8 cellular contexts compared by ENCODE assay signal in the genomic region with DNA sequence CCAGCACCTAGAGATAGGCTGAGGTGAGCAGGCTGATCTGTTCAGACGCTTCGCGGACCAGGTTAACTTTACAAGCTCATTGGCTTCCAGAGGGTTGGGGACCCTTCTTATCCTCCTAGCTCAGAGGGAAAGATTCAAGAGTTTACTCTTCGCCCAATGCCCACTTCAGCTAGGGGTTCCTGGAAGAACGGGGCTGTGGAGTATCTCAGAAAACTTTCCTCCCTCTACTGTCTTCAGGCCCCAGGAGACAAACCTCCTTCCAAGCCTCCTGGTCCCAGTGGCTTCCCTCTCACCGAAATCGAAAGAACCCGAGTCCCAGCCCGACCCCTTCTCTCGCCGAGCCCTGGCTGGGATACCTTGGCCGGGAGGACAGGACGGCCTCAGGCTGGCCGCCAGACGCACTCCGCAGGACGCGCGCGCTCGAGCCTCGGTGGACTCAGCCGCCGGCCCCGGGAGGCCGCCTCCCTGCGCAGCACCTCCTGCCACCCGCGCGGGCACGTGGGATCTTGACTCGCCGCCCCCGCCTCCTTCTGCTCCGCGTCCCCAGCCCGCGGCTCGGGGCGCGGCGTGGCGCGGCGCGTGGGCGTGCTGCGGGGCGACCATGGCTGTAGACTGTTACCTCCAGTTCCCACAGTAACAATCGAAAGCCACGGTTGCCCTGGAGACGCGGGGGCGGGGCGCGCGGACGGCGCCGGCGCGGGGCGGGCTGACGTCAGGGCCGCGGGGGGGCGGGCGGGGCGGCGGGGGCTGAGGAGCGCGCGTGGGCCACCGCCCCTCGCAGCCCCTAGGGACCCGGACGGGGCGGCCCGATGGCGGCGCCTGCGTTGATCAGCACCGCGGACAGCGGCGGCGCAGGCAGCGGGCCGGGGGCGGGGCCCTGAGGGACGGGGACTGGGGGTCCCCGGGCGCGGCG. TPM values are rescaled to one million over a fixed set of nuclear protein-coding genes. Genes with fewer than 3 reads are reported as not detected.
A peak's percentile ranks its signal among the peaks of the same experiment; 100 is the strongest.
DNase-seq lines count a peak whose midpoint lies in the region; FAIRE-seq and TF ChIP-seq lines count a peak whose summit lies in the region.

No MANE protein-coding gene starts in this region.

- dilution Hi-C loops in keratinocyte (cut with MboI; ENCODE audit: extremely low pct_ligation_motif_present, low sequenced_read_pairs) = no loop called here

- no peak overlapping the region for H3K4ac ChIP-seq in H9 (ENCODE audit: low read depth, low read length)

- FAIRE-seq in keratinocyte (lab: Jason Lieb, UNC) = no peak

- H4K5ac ChIP-seq in H9 (ENCODE audit: insufficient read length, low read depth, low read length) = no peak overlapping the region

- H2BK20ac ChIP-seq in H9 (ENCODE audit: low read depth, low read length, poor library complexity, severe bottlenecking) = no peak overlapping the region

- no peak overlapping the region for H2BK5ac ChIP-seq in H9 (ENCODE audit: insufficient read length, low read length)

- H3K79me2 ChIP-seq in H9 (ENCODE audit: insufficient read depth, low read length) (no peaks in the 10 kb centered on the region), keratinocyte (ENCODE audit: control insufficient read depth, insufficient read depth, low read length) (peaks cover under 1% of the 10 kb centered on the region)

- H3K9me3 Mint-ChIP-seq in H9 = no peaks in the 10 kb centered on the region

- TF ChIP-seq CTCF in H9 (conservative IDR thresholded peaks at IDR 0.05) = no peak
- no peak for TF ChIP-seq CTCF in keratinocyte (optimal IDR thresholded peaks at IDR 0.05 in 1 of 3, IDR thresholded peaks at IDR 0.05 in 1 of 3, conservative IDR thresholded peaks at IDR 0.05 in 1 of 3; ENCODE audit: extremely low read depth in 1 of 3, insufficient read depth in 2 of 3, low read length in 3 of 3)

- H3K27ac Mint-ChIP-seq in H9 = no peak overlapping the region

- H2BK12ac ChIP-seq in H9 (ENCODE audit: insufficient read length, low read depth, low read length) = no peak overlapping the region

- H3T11ph ChIP-seq in H9 (ENCODE audit: low read length) = no peak overlapping the region

- peaks cover 43% of the 10 kb centered on the region for H3K27me3 ChIP-seq in H9 (ENCODE audit: insufficient read depth, low read length)
- H3K27me3 ChIP-seq in keratinocyte (ENCODE audit: control insufficient read depth, extremely low read depth, insufficient read depth, low read length) = peaks cover 9% of the 10 kb centered on the region

- peaks cover 0 to 3% (median 2%) of the 10 kb centered on the region in 3 experiments; a peak in 6 of 7 replicates for H3K36me3 Mint-ChIP-seq in H9 (ENCODE audit: insufficient read depth in 1 of 3, low read depth in 3 of 3)

- peak overlapping the region; percentile 57 to 81 (median 76) for H3K4me3 ChIP-seq in keratinocyte (ENCODE audit: control insufficient read depth in 2 of 3, extremely low read depth in 1 of 3, insufficient read depth in 2 of 3, low read depth in 1 of 3, low read length in 3 of 3)

- no peak overlapping the region for H3K18ac ChIP-seq in H9 (ENCODE audit: insufficient read length, low read depth, low read length)

- WGBS in H9 (ENCODE audit: extremely low coverage, insufficient read length, low lambda C conversion rate) = no CpG with 5 or more reads among the region's 95 CpGs

- no peak overlapping the region for H4K8ac ChIP-seq in H9 (replicated peaks; ENCODE audit: insufficient read length, low read depth, low read length)

- no peaks in the 10 kb centered on the region for H3K9me1 ChIP-seq in keratinocyte (ENCODE audit: control insufficient read depth, extremely low read depth, insufficient read depth, low read length)

- no peak overlapping the region for H3K14ac ChIP-seq in H9 (ENCODE audit: insufficient read depth, low read length)

- peaks cover 5% of the 10 kb centered on the region for H3K23me2 ChIP-seq in H9 (ENCODE audit: insufficient read length, low read depth, low read length, poor library complexity, severe bottlenecking)

- H3K27ac ChIP-seq in H9 (ENCODE audit: insufficient read length, low read depth, low read length) (no peak overlapping the region), caudate nucleus (ENCODE audit: low read depth, low read length) (peak overlapping the region; percentile 24), keratinocyte (ENCODE audit: control insufficient read depth, insufficient read depth, low read length) (peak overlapping the region; percentile 49)

- H4K91ac ChIP-seq in H9 (ENCODE audit: insufficient read length, low read depth, low read length) = no peak overlapping the region

- H3K4me3 Mint-ChIP-seq in H9 = peak overlapping the region; percentile 53 to 71

- H2BK15ac ChIP-seq in H9 (ENCODE audit: low read depth, low read length) = no peak overlapping the region; the same call in 1 of the 2 replicates

- H3K27me3 Mint-ChIP-seq in H9 (ENCODE audit: low read depth) = peaks cover 68% of the 10 kb centered on the region

- H3K36me3 ChIP-seq in ES-I3 (ENCODE audit: insufficient read depth, low read length) (no peaks in the 10 kb centered on the region), keratinocyte (ENCODE audit: control insufficient read depth in 2 of 2, extremely low read depth in 1 of 2, insufficient read depth in 2 of 2, low read length in 2 of 2) (no peaks in the 10 kb centered on the region)

- no peak overlapping the region for H2AFZ ChIP-seq in H9 (ENCODE audit: low read length)
- peak overlapping the region; percentile 75 for H2AFZ ChIP-seq in keratinocyte (ENCODE audit: control insufficient read depth, low read length)

- H3K4me2 ChIP-seq in H9 (ENCODE audit: insufficient read depth, insufficient read length, low read length) (peak overlapping the region; percentile 37), keratinocyte (ENCODE audit: control insufficient read depth, extremely low read depth, insufficient read depth, low read depth, low read length) (peak overlapping the region; percentile 97)

- no peaks in the 10 kb centered on the region for H3K79me1 ChIP-seq in H9 (ENCODE audit: insufficient read depth, low read depth, low read length, poor library complexity, severe bottlenecking)

- peak; percentile 83 for DNase-seq in H9
- DNase-seq in MV-4-11 (lab: John Stamatoyannopoulos, UW) = peak; percentile 56
- peak; percentile 80 to 83 (median 82) for DNase-seq in activated CD4-positive, CD25-positive, alpha-beta regulatory T cell (lab: John Stamatoyannopoulos, UW)
- peak in 55 of 61 donors; percentile 25 to 88 (median 67) for DNase-seq in caudate nucleus (lab: John Stamatoyannopoulos, UW)
- no peak for DNase-seq in keratinocyte (ENCODE audit: low read depth, low spot score)
- DNase-seq in stimulated activated CD4-positive, alpha-beta T cell treated with anti-CD3 and anti-CD28 coated beads, Interleukin-15, amount 100 ng/mL, for 24 hours = peak; percentile 91
- DNase-seq in GF-D8 (lab: John Stamatoyannopoulos, UW) = no peak

- H3K56ac ChIP-seq in H9 (ENCODE audit: insufficient read length, low read depth, low read length) = no peak overlapping the region

- H3K4me1 Mint-ChIP-seq in H9 = peaks cover 8 to 9% of the 10 kb centered on the region in 2 experiments; a peak in 3 of 4 replicates

- H3K9ac ChIP-seq in ES-I3 (ENCODE audit: low read depth, low read length) = peak overlapping the region; percentile 50; the same call in 1 of the 2 replicates
- H3K9ac ChIP-seq in H9 (ENCODE audit: extremely low read depth, insufficient read length, low read length) = no peak overlapping the region
- peak overlapping the region; percentile 88 for H3K9ac ChIP-seq in keratinocyte (ENCODE audit: control insufficient read depth, extremely low read depth, insufficient read depth, low read length)

- no peak overlapping the region for H2BK120ac ChIP-seq in H9 (ENCODE audit: low read depth, low read length, poor library complexity, severe bottlenecking)

- no peaks in the 10 kb centered on the region for H3K4me1 ChIP-seq in ES-I3 (ENCODE audit: insufficient read depth, low read length)
- no peaks in the 10 kb centered on the region for H3K4me1 ChIP-seq in H9 (ENCODE audit: insufficient read depth, low read length)
- H3K4me1 ChIP-seq in keratinocyte (ENCODE audit: control insufficient read depth, extremely low read depth, insufficient read depth, low read length) = peaks cover 23% of the 10 kb centered on the region

- H3K9me3 ChIP-seq in ES-I3 (ENCODE audit: control insufficient read depth, insufficient read depth, low read length) = no peaks in the 10 kb centered on the region
- no peaks in the 10 kb centered on the region for H3K9me3 ChIP-seq in H9 (ENCODE audit: control insufficient read depth, low read depth, low read length)
- no peaks in the 10 kb centered on the region for H3K9me3 ChIP-seq in keratinocyte (ENCODE audit: control insufficient read depth, low read depth, low read length)

- H2AK5ac ChIP-seq in H9 (ENCODE audit: insufficient read length, low read length) = no peak overlapping the region

- H4K20me1 ChIP-seq in H9 (ENCODE audit: control insufficient read depth, insufficient read depth, insufficient read length) (peaks cover 2% of the 10 kb centered on the region), keratinocyte (ENCODE audit: control insufficient read depth, extremely low read depth, insufficient read depth, low read length) (peaks cover 8% of the 10 kb centered on the region)

- no peak overlapping the region for H3K23ac ChIP-seq in H9 (ENCODE audit: insufficient read length, low read depth, low read length)

RNA-seq across cellular contexts. Expression of gene HIC1, which starts 5.3 kb away (rescaled TPM):
- total RNA-seq in H9 (2021) = 1.8 and 2.7 TPM in 2 replicates
- 0.64 to 1.1 TPM (median 0.92 TPM) in 3 replicates for polyA plus RNA-seq in keratinocyte
- not detected for polyA plus RNA-seq in keratinocyte (2011; ENCODE audit: low read depth)
- 0.23 and 0.82 TPM in 2 replicates for polyA plus RNA-seq in keratinocyte (2011; cell fraction: cytosol; rRNA removed)
- 1.4 and 1.5 TPM in 2 replicates for polyA plus RNA-seq in keratinocyte (2011; cell fraction: nucleus; rRNA removed)
- polyA plus RNA-seq in keratinocyte (2012; ENCODE audit: low replicate concordance) = 0.45 and 1.7 TPM in 2 replicates
- polyA minus RNA-seq in keratinocyte = 0.58 to 1.4 TPM (median 1.3 TPM) in 3 replicates
- polyA minus RNA-seq in keratinocyte (2011; cell fraction: cytosol; rRNA and poly(A)+ RNA removed) = 6.5 TPM
- polyA minus RNA-seq in keratinocyte (2011; cell fraction: nucleus; rRNA and poly(A)+ RNA removed) = 2.1 and 3.1 TPM in 2 replicates

RNA-seq across cellular contexts. Expression of gene OVCA2, which starts 7.8 kb away (rescaled TPM):
- total RNA-seq in H9 (2021) = 24.2 and 24.6 TPM in 2 replicates
- polyA plus RNA-seq in keratinocyte = 41.2 to 58.1 TPM (median 53.5 TPM) in 3 replicates
- polyA plus RNA-seq in keratinocyte (2011; ENCODE audit: low read depth) = 3.8 TPM
- 49.1 and 57.0 TPM in 2 replicates for polyA plus RNA-seq in keratinocyte (2011; cell fraction: cytosol; rRNA removed)
- polyA plus RNA-seq in keratinocyte (2011; cell fraction: nucleus; rRNA removed) = 17.6 and 24.7 TPM in 2 replicates
- 31.2 and 45.0 TPM in 2 replicates for polyA plus RNA-seq in keratinocyte (2012; ENCODE audit: low replicate concordance)
- polyA minus RNA-seq in keratinocyte = 31.3 to 46.1 TPM (median 45.4 TPM) in 3 replicates
- polyA minus RNA-seq in keratinocyte (2011; cell fraction: cytosol; rRNA and poly(A)+ RNA removed) = 34.9 TPM
- polyA minus RNA-seq in keratinocyte (2011; cell fraction: nucleus; rRNA and poly(A)+ RNA removed) = 3.7 and 4.8 TPM in 2 replicates

RNA-seq across cellular contexts. Expression of gene DPH1, which starts 19.6 kb away (rescaled TPM):
- total RNA-seq in H9 (2021) = 27.5 and 31.3 TPM in 2 replicates
- polyA plus RNA-seq in keratinocyte = 18.9 to 28.8 TPM (median 22.6 TPM) in 3 replicates
- polyA plus RNA-seq in keratinocyte (2011; ENCODE audit: low read depth) = 25.6 TPM
- 16.4 and 23.0 TPM in 2 replicates for polyA plus RNA-seq in keratinocyte (2011; cell fraction: cytosol; rRNA removed)
- 60.2 and 66.6 TPM in 2 replicates for polyA plus RNA-seq in keratinocyte (2011; cell fraction: nucleus; rRNA removed)
- polyA plus RNA-seq in keratinocyte (2012; ENCODE audit: low replicate concordance) = 20.3 and 26.1 TPM in 2 replicates
- 20.7 to 57.0 TPM (median 32.0 TPM) in 3 replicates for polyA minus RNA-seq in keratinocyte
- polyA minus RNA-seq in keratinocyte (2011; cell fraction: cytosol; rRNA and poly(A)+ RNA removed) = 24.7 TPM
- polyA minus RNA-seq in keratinocyte (2011; cell fraction: nucleus; rRNA and poly(A)+ RNA removed) = 19.8 and 26.3 TPM in 2 replicates

RNA-seq across cellular contexts. Expression of gene RTN4RL1, which starts 24.5 kb away (rescaled TPM):
- 0.18 and 0.22 TPM in 2 replicates for total RNA-seq in H9 (2021)
- 2.3 to 3.4 TPM (median 2.4 TPM) in 3 replicates for polyA plus RNA-seq in keratinocyte
- polyA plus RNA-seq in keratinocyte (2011; ENCODE audit: low read depth) = 2.1 TPM
- 1.5 and 2.8 TPM in 2 replicates for polyA plus RNA-seq in keratinocyte (2011; cell fraction: cytosol; rRNA removed)
- polyA plus RNA-seq in keratinocyte (2011; cell fraction: nucleus; rRNA removed) = 4.2 and 6.1 TPM in 2 replicates
- 3.4 and 3.8 TPM in 2 replicates for polyA plus RNA-seq in keratinocyte (2012; ENCODE audit: low replicate concordance)
- polyA minus RNA-seq in keratinocyte = 1.1 to 2.0 TPM (median 1.4 TPM) in 3 replicates
- polyA minus RNA-seq in keratinocyte (2011; cell fraction: cytosol; rRNA and poly(A)+ RNA removed) = 5.8 TPM
- 4.0 and 4.9 TPM in 2 replicates for polyA minus RNA-seq in keratinocyte (2011; cell fraction: nucleus; rRNA and poly(A)+ RNA removed)

Comparison
In these comparisons a context has a peak if more than half of its experiments do, and no peak if none do; other contexts are left out.
1. DNase-seq: peak in H9 (single experiment), MV-4-11 (single experiment), activated CD4-positive, CD25-positive, alpha-beta regulatory T cell (4 of 4), caudate nucleus (55 of 61) and stimulated activated CD4-positive, alpha-beta T cell treated with anti-CD3 and anti-CD28 coated beads, Interleukin-15, amount 100 ng/mL, for 24 hours (single experiment); none in keratinocyte (single experiment) and GF-D8 (single experiment).